16 cellular contexts compared by ENCODE assay signal in genomic region chr14:74898694-74899093, GRCh38. TPM values are rescaled to one million over a fixed set of nuclear protein-coding genes. Genes with fewer than 3 reads are reported as not detected.
"Had no signal": no experiment of that assay in that cellular context is flagged by ENCODE, and none has a peak within 500 bp of the region (broad histone marks: within the 10 kb centered on the region; RNA-seq: fewer than 3 reads in every experiment).

No MANE protein-coding gene starts in this region.

- H3K27ac ChIP-seq: gastroesophageal sphincter, spleen had no signal

- H3K4me3 Mint-ChIP-seq: activated T-helper 1 cell treated with anti-CD3 and anti-CD28 coated beads, Interleukin-12 subunit alpha, Interleukin-12 subunit beta, Interleukin-2, Interleukin-4 antibody, amounts not matched to agents 30 ng/mL and 10 ng/mL and 1 ng/mL, durations not matched to agents 14 hours and 24 hours and 36 hours; neural crest cell; T-helper 17 cell had no signal

- H3K27me3 ChIP-seq: gastroesophageal sphincter, heart right ventricle, spleen had no signal

- H3K9me3 Mint-ChIP-seq: activated T-helper 1 cell treated with anti-CD3 and anti-CD28 coated beads, Interleukin-12 subunit alpha, Interleukin-12 subunit beta, Interleukin-2, Interleukin-4 antibody, amounts not matched to agents 30 ng/mL and 10 ng/mL and 1 ng/mL, durations not matched to agents 14 hours and 24 hours and 36 hours; neural crest cell had no signal

- ATAC-seq: gastroesophageal sphincter, sciatic nerve, T-helper 17 cell had no signal

- H3K4me1 ChIP-seq: gastroesophageal sphincter had no signal

- DNase-seq: activated CD4-positive, alpha-beta T cell treated with anti-CD3 and anti-CD28 coated beads for 4 hours; activated CD8-positive, alpha-beta memory T cell treated with anti-CD3 and anti-CD28 coated beads, Interleukin-2, amount 50 U/mL, for 48 hours; activated naive CD4-positive, alpha-beta T cell treated with Interleukin-2 at 50 U/mL for 16 hours; erythroblast; heart right ventricle; mesenchymal stem cell; spleen; T-helper 17 cell had no signal

- H3K9me3 ChIP-seq: gastroesophageal sphincter, heart right ventricle, spleen had no signal

- H3K27me3 Mint-ChIP-seq: T-helper 17 cell had no signal

- H3K4me3 ChIP-seq: gastroesophageal sphincter, heart right ventricle, spleen had no signal

RNA-seq across cellular contexts. Expression of gene PROX2, which starts 22.7 kb away (rescaled TPM):
- total RNA-seq: activated T-helper 1 cell treated with anti-CD3 and anti-CD28 coated beads, Interleukin-12 subunit alpha, Interleukin-12 subunit beta, Interleukin-2, Interleukin-4 antibody, amounts not matched to agents 30 ng/mL and 10 ng/mL and 1 ng/mL, durations not matched to agents 14 hours and 24 hours and 36 hours; heart right ventricle; neural crest cell; osteocyte; pulmonary artery endothelial cell; sciatic nerve; T-helper 17 cell; urinary bladder had no signal
- polyA plus RNA-seq: adipose tissue, heart right ventricle, urinary bladder had no signal

RNA-seq across cellular contexts. Expression of gene PGF, which starts 56.7 kb away (rescaled TPM):
- total RNA-seq: T-helper 17 cell had no signal
